In genomic region chr7:155345490-155345889, GRCh38 we compare ENCODE assay signal across 9 cellular contexts. TPM values are rescaled to one million over a fixed set of nuclear protein-coding genes. Genes with fewer than 3 reads are reported as not detected.
DNase-seq lines count a peak whose midpoint lies in the region; ATAC-seq, FAIRE-seq and TF ChIP-seq lines count a peak whose summit lies in the region.
"Had no signal": no experiment of that assay in that cellular context is flagged by ENCODE, and none has a peak within 500 bp of the region (broad histone marks: within the 10 kb centered on the region; RNA-seq: fewer than 3 reads in every experiment).

No MANE protein-coding gene starts in this region.

- H3K9me3 Mint-ChIP-seq in naive thymus-derived CD8-positive, alpha-beta T cell, result no peaks in the 10 kb centered on the region

- WGBS in SK-N-SH (ENCODE audit: low lambda C conversion rate), result 20% methylated on average over 2 of the region's 2 CpGs

- TF ChIP-seq EP300 in SK-N-SH (IDR thresholded peaks at IDR 0.05; ENCODE audit: borderline replicate concordance in 1 of 2, low read depth in 1 of 2, low read length in 1 of 2), result no peak

- peak; percentile 23; the same call in 2 of the 3 replicates for ATAC-seq in DND-41 (ENCODE audit: insufficient read depth, low read depth)
- peak; percentile 3 for ATAC-seq in GM19397 (IDR thresholded peaks at IDR 0.05; ENCODE audit: unreplicated experiment)
- ATAC-seq in naive thymus-derived CD8-positive, alpha-beta T cell, result peak in 1 of 2 donors; percentile 26
- no peak for ATAC-seq in HG03175 (IDR thresholded peaks at IDR 0.05; ENCODE audit: unreplicated experiment)

- H3K4me1 ChIP-seq in DND-41 (ENCODE audit: insufficient read depth, low read length), result peaks cover 19% of the 10 kb centered on the region
- peaks cover 0 to 3% of the 10 kb centered on the region in 2 experiments; a peak in 1 of 4 replicates for H3K4me1 ChIP-seq in SK-N-SH (ENCODE audit: control insufficient read depth in 1 of 2, insufficient read depth in 2 of 2, low read depth in 1 of 2, low read length in 1 of 2)

- no peaks in the 10 kb centered on the region for H3K36me3 Mint-ChIP-seq in naive thymus-derived CD8-positive, alpha-beta T cell

- peak overlapping the region in 1 of 10 donors; percentile 10 for H3K27ac Mint-ChIP-seq in naive thymus-derived CD8-positive, alpha-beta T cell

- H3K9ac ChIP-seq in DND-41 (ENCODE audit: low read depth, low read length), result peak overlapping the region; percentile 75; the same call in 1 of the 2 replicates
- H3K9ac ChIP-seq in SK-N-SH, result no peak overlapping the region

- H3K79me2 ChIP-seq in DND-41 (ENCODE audit: insufficient read depth, low read length) (no peaks in the 10 kb centered on the region), SK-N-SH (ENCODE audit: insufficient read depth) (no peaks in the 10 kb centered on the region)

- H3K27ac ChIP-seq in DND-41 (ENCODE audit: low read length), result no peak overlapping the region
- H3K27ac ChIP-seq in SK-N-SH (ENCODE audit: low read depth in 2 of 2, low read length in 1 of 2), result no peak overlapping the region
- H3K27ac ChIP-seq: Peyer's patch had no signal

- H3K9me3 ChIP-seq in DND-41 (ENCODE audit: insufficient read depth, low read length, severe bottlenecking), result peaks cover 5% of the 10 kb centered on the region
- H3K9me3 ChIP-seq in SK-N-SH, result no peaks in the 10 kb centered on the region
- H3K9me3 ChIP-seq: Peyer's patch had no signal

- H2AFZ ChIP-seq in DND-41 (ENCODE audit: low read depth, low read length) (no peak overlapping the region), SK-N-SH (ENCODE audit: low read depth) (no peak overlapping the region)

- no peak for TF ChIP-seq RAD21 in SK-N-SH (IDR thresholded peaks at IDR 0.05; ENCODE audit: low read length)

- H3K4me3 ChIP-seq in DND-41 (ENCODE audit: low read depth in 1 of 2, low read length in 2 of 2), result no peak overlapping the region
- H3K4me3 ChIP-seq in SK-N-SH (ENCODE audit: low read depth in 2 of 2, low read length in 1 of 2), result 0 out of 4 replicates have a peak overlapping the region, but pooled peaks of 1 of the 2 experiments have one; percentile 51

- H3K4me1 Mint-ChIP-seq in naive thymus-derived CD8-positive, alpha-beta T cell, result peaks cover 2 to 7% (median 5%) of the 10 kb centered on the region in 4 donors

- no peaks in the 10 kb centered on the region for H3F3A ChIP-seq in SK-N-SH (replicated peaks; ENCODE audit: insufficient read depth)

- H3K27me3 Mint-ChIP-seq in naive thymus-derived CD8-positive, alpha-beta T cell, result peaks cover 0 to 9% (median under 1%) of the 10 kb centered on the region in 5 donors

- POLR2A ChIA-PET in SK-N-SH (lab: Yijun Ruan, JAX), result no interaction called here
- POLR2A ChIA-PET in naive thymus-derived CD8-positive, alpha-beta T cell (lab: Charles Lee), result interaction anchor here (0.6 to 3.9 kb wide), 2 partner anchors 48 to 397 kb away, joined by 3 to 36 read pairs; partner anchors contain the start of gene INSIG1

- H3K27me3 ChIP-seq in DND-41 (ENCODE audit: insufficient read depth, low read length, poor library complexity) (no peaks in the 10 kb centered on the region), SK-N-SH (ENCODE audit: insufficient read depth) (peaks cover 19% of the 10 kb centered on the region; the same call in 1 of the 2 replicates)
- H3K27me3 ChIP-seq: Peyer's patch had no signal

- H3K9me2 ChIP-seq in SK-N-SH, result no peaks in the 10 kb centered on the region

- DNase-seq in DND-41 (no peak), SK-N-SH (no peak), D721Med (ENCODE audit: insufficient read length, low spot score) (no peak), A172 (ENCODE audit: low spot score) (no peak)
- no peak for DNase-seq in naive thymus-derived CD8-positive, alpha-beta T cell

- H3K4me3 Mint-ChIP-seq in naive thymus-derived CD8-positive, alpha-beta T cell, result peak overlapping the region in 8 of 10 donors; percentile 44 to 80 (median 68)

- TF ChIP-seq CTCF in DND-41 (IDR thresholded peaks at IDR 0.05; ENCODE audit: borderline replicate concordance, extremely low read depth, low read length, poor library complexity, severe bottlenecking), result no peak
- TF ChIP-seq CTCF in SK-N-SH (IDR thresholded peaks at IDR 0.05), result no peak
- TF ChIP-seq CTCF in D721Med (IDR thresholded peaks at IDR 0.05; ENCODE audit: insufficient read depth, missing control alignments), result no peak

- H4K20me1 ChIP-seq in DND-41 (ENCODE audit: insufficient read depth, low read length) (no peaks in the 10 kb centered on the region), SK-N-SH (ENCODE audit: insufficient read depth) (no peaks in the 10 kb centered on the region)

- H3K36me3 ChIP-seq in DND-41 (ENCODE audit: insufficient read depth, low read length) (no peaks in the 10 kb centered on the region), SK-N-SH (replicated peaks in 1 of 2; ENCODE audit: control insufficient read depth in 1 of 2, insufficient read depth in 2 of 2, low read length in 1 of 2) (no peaks in the 10 kb centered on the region)
- H3K36me3 ChIP-seq: Peyer's patch had no signal

- CTCF ChIA-PET in SK-N-SH (lab: Yijun Ruan, JAX), result interaction anchor here (0.6 to 4.8 kb wide), 112 partner anchors 8 to 517 kb away, joined by 3 to 176 read pairs (median 5); partner anchors contain the start of gene INSIG1

- H3K4me2 ChIP-seq in DND-41 (ENCODE audit: insufficient read depth, low read length) (peak overlapping the region; percentile 89; the same call in 1 of the 2 replicates), SK-N-SH (peak overlapping the region; percentile 91; the same call in 1 of the 2 replicates)

- no peak for FAIRE-seq in D721Med (lab: Jason Lieb, UNC)
- FAIRE-seq: kidney had no signal

TF ChIP-seq in SK-N-SH, 30 proteins besides CTCF, POLR2A, EP300 and RAD21:
- TF ChIP-seq FOXM1 (IDR thresholded peaks at IDR 0.05; ENCODE audit: low read depth) (no peak), PBX3 (IDR thresholded peaks at IDR 0.05) (no peak), MAX (IDR thresholded peaks at IDR 0.05; ENCODE audit: low read depth) (no peak), POLR2AphosphoS5 (IDR thresholded peaks at IDR 0.05; ENCODE audit: low read depth, low read length) (no peak), GABPA (IDR thresholded peaks at IDR 0.05; ENCODE audit: low read depth) (no peak), NFIC (IDR thresholded peaks at IDR 0.05; ENCODE audit: borderline replicate concordance) (no peak), MEF2A (IDR thresholded peaks at IDR 0.05; ENCODE audit: borderline replicate concordance, low read depth) (no peak), YY1 (IDR thresholded peaks at IDR 0.05; ENCODE audit: low read depth) (no peak), RXRA (IDR thresholded peaks at IDR 0.05; ENCODE audit: borderline replicate concordance, low read depth) (no peak), MXI1 (IDR thresholded peaks at IDR 0.05; ENCODE audit: low read depth, low read length) (no peak), SIN3A (IDR thresholded peaks at IDR 0.05; ENCODE audit: borderline replicate concordance, low read depth, low read length) (no peak), SMC3 (IDR thresholded peaks at IDR 0.05; ENCODE audit: low read depth, low read length) (no peak), FOXJ3 (CRISPR knock-in tag; IDR thresholded peaks at IDR 0.05) (no peak), TCF12 (IDR thresholded peaks at IDR 0.05) (no peak), FOSL2 (IDR thresholded peaks at IDR 0.05; ENCODE audit: borderline replicate concordance, low read depth) (no peak), GATA2 (CRISPR knock-in tag; IDR thresholded peaks at IDR 0.05) (no peak)
- TF ChIP-seq, protein P1, sequence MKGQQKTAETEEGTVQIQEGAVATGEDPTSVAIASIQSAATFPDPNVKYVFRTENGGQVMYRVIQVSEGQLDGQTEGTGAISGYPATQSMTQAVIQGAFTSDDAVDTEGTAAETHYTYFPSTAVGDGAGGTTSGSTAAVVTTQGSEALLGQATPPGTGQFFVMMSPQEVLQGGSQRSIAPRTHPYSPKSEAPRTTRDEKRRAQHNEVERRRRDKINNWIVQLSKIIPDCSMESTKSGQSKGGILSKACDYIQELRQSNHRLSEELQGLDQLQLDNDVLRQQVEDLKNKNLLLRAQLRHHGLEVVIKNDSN (IDR thresholded peaks at IDR 0.05; ENCODE audit: borderline replicate concordance, low read depth), result no peak

RNA-seq across cellular contexts. Expression of gene INSIG1, which starts 47.8 kb away (rescaled TPM):
- polyA plus RNA-seq in SK-N-SH (2012; rRNA removed), result 6.4 and 6.6 TPM in 2 replicates
- 7.3 and 7.9 TPM in 2 replicates for polyA plus RNA-seq in SK-N-SH (2012; cell fraction: cytosol; rRNA removed)
- 5.3 and 6.0 TPM in 2 replicates for polyA plus RNA-seq in SK-N-SH (2012; cell fraction: nucleus; rRNA removed)
- total RNA-seq in naive thymus-derived CD8-positive, alpha-beta T cell, result 10 to 100 TPM; 50.3 to 53.0 TPM
- 10 to 100 TPM; 25.5 to 33.6 (median 33.0) TPM for polyA plus RNA-seq in naive thymus-derived CD8-positive, alpha-beta T cell
- total RNA-seq in A172 (2014; rRNA removed; shearing (Covaris generic)), result 106 and 141 TPM in 2 replicates
